Comparison of ENCODE assay signal across 33 cellular contexts in genomic region chr17:12965988-12966387, GRCh38.
"Had no signal": no experiment of that assay in that cellular context is flagged by ENCODE, and none has a peak within 500 bp of the region (broad histone marks: within the 10 kb centered on the region; RNA-seq: fewer than 3 reads in every experiment).

No MANE protein-coding gene starts in this region.

- H3K4me1 ChIP-seq: adrenal gland, ascending aorta, body of pancreas, breast epithelium had no signal

- DNase-seq: activated effector memory CD4-positive, alpha-beta T cell treated with anti-CD3 and anti-CD28 coated beads, Interleukin-2, amount 50 U/mL, for 16 hours; activated effector memory CD4-positive, alpha-beta T cell treated with Interleukin-2 at 50 U/mL for 16 hours; activated gamma-delta T cell; activated gamma-delta T cell treated with Interleukin-2 at 50 U/mL for 16 hours; activated naive CD4-positive, alpha-beta T cell; activated naive CD4-positive, alpha-beta T cell treated with anti-CD3 and anti-CD28 coated beads for 36 hours; activated naive CD4-positive, alpha-beta T cell treated with anti-CD3 and anti-CD28 coated beads, Interleukin-2, amount 10 ng/mL, durations not matched to agents 7 days and 5 days; activated naive CD4-positive, alpha-beta T cell treated with anti-CD3 and anti-CD28 coated beads, Interleukin-2, amount 50 U/mL, for 16 hours; activated naive CD4-positive, alpha-beta T cell treated with Interleukin-2 at 50 U/mL for 16 hours; activated naive CD8-positive, alpha-beta T cell treated with anti-CD3 and anti-CD28 coated beads for 36 hours; activated naive CD8-positive, alpha-beta T cell treated with anti-CD3 and anti-CD28 coated beads, Interleukin-2, amount 10 ng/mL, durations not matched to agents 7 days and 5 days; activated naive CD8-positive, alpha-beta T cell treated with anti-CD3 and anti-CD28 coated beads, Interleukin-2, amount 50 U/mL, for 24 hours; activated T-cell treated with anti-CD3 and anti-CD28 coated beads, Interleukin-2, amount 50 U/mL, for 24 hours; activated T-cell treated with anti-CD3 and anti-CD28 coated beads, Interleukin-2, amount 50 U/mL, for 4 hours; activated T-cell treated with anti-CD3 and anti-CD28 coated beads, Interleukin-2, amount 50 U/mL, for 48 hours; activated T-cell treated with anti-CD3 and anti-CD28 coated beads, Interleukin-2, amount 50 U/mL, for 72 hours; adrenal gland; amniotic stem cell; amygdala; anterior cingulate cortex; aorta; body of pancreas; brain microvascular endothelial cell; caudate nucleus; central memory CD4-positive, alpha-beta T cell; cerebellar nuclear complex had no signal

- H3K4me3 ChIP-seq: adrenal gland, ascending aorta, body of pancreas, breast epithelium, cardiac muscle cell had no signal

- H3K36me3 ChIP-seq: adrenal gland, ascending aorta, brain microvascular endothelial cell, breast epithelium, cardiac muscle cell had no signal

- ATAC-seq: activated naive CD4-positive, alpha-beta T cell treated with anti-CD3 and anti-CD28 coated beads, Interleukin-2, amount 50 U/mL, for 72 hours; activated naive CD8-positive, alpha-beta T cell treated with anti-CD3 and anti-CD28 coated beads, Interleukin-2, amount 50 U/mL, for 24 hours; activated T-cell treated with anti-CD3 and anti-CD28 coated beads, Interleukin-2, amount 50 U/mL, for 4 hours; activated T-cell treated with anti-CD3 and anti-CD28 coated beads, Interleukin-2, amount 50 U/mL, for 72 hours; activated T-helper 17 cell treated with anti-CD3 and anti-CD28 coated beads, Interleukin-2, amount 50 U/mL, for 72 hours; body of pancreas had no signal

- FAIRE-seq: astrocyte, bronchial epithelial cell had no signal

- H3K27me3 ChIP-seq: adrenal gland, ascending aorta, body of pancreas, brain microvascular endothelial cell, breast epithelium, cardiac muscle cell had no signal

- H3K9me3 ChIP-seq: adrenal gland, ascending aorta, body of pancreas, breast epithelium had no signal

- H3K27ac ChIP-seq: adrenal gland, ascending aorta, body of pancreas, brain microvascular endothelial cell, breast epithelium, cardiac muscle cell had no signal
